Comparison of ENCODE assay signal across 9 cellular contexts in the genomic region with DNA sequence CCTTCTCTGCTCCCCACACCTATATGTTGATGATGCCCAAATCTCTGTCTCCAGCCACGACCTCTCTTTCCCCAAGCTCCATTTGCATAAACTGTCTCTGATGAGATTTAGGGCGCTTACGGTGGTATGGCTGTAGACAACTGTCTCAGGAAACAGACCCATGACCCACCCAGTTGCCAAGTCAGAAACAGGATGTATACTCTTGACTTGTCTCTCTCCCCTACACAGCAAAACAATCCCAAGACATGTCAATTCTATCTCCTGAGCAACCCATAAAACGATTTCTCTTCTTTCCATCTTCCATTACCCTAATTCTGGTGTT. TPM values are rescaled to one million over a fixed set of nuclear protein-coding genes. Genes with fewer than 3 reads are reported as not detected.
DNase-seq lines count a peak whose midpoint lies in the region; ATAC-seq and TF ChIP-seq lines count a peak whose summit lies in the region.
"Had no signal": no experiment of that assay in that cellular context is flagged by ENCODE, and none has a peak within 500 bp of the region (broad histone marks: within the 10 kb centered on the region; RNA-seq: fewer than 3 reads in every experiment).

No MANE protein-coding gene starts in this region.

- H3K4me3 ChIP-seq in PC-3 (ENCODE audit: low read length) (peak overlapping the region; percentile 68), skin epidermis (peak overlapping the region in 1 of 7 experiments; percentile 24)

- H3K27me3 Mint-ChIP-seq in MCF 10A (ENCODE audit: insufficient read depth, unreplicated experiment): no peaks in the 10 kb centered on the region

- H3F3A ChIP-seq in PC-3 (ENCODE audit: low read length, unreplicated experiment): no peaks in the 10 kb centered on the region

- H3K36me3 Mint-ChIP-seq in MCF 10A (ENCODE audit: insufficient read depth, unreplicated experiment): peaks cover 26% of the 10 kb centered on the region

- H3K4me1 ChIP-seq in PC-3 (ENCODE audit: insufficient read depth, low read length): peaks cover 18% of the 10 kb centered on the region; the same call in 1 of the 2 replicates

- H3K36me3 ChIP-seq in PC-3 (ENCODE audit: low read depth, low read length): no peaks in the 10 kb centered on the region

- H3K4me2 ChIP-seq in PC-3 (ENCODE audit: low read length): peak overlapping the region; percentile 87

- no peak overlapping the region for H3K27ac Mint-ChIP-seq in MCF 10A (ENCODE audit: low read depth, unreplicated experiment)

- H3K27ac ChIP-seq in PC-3 (ENCODE audit: low read length) (no peak overlapping the region), skin epidermis (peak overlapping the region in 11 of 21 experiments; percentile 2 to 72 (median 53))
- H3K27ac ChIP-seq: SK-N-MC had no signal

- POLR2A ChIA-PET in PC-3 (lab: Charles Lee; ENCODE audit: unreplicated experiment) (no interaction called here), MCF 10A (lab: Yijun Ruan, JAX) (interaction anchor here (0.6 to 4.6 kb wide), 8 partner anchors 13 to 188 kb away, joined by 3 to 27 read pairs (median 4); partner anchors contain the start of genes GNL1 and PRR3)

- no peaks in the 10 kb centered on the region for H3K27me3 ChIP-seq in PC-3 (ENCODE audit: low read length)

- no peaks in the 10 kb centered on the region for H3K9me3 Mint-ChIP-seq in MCF 10A (ENCODE audit: unreplicated experiment)

- H4K20me1 ChIP-seq in PC-3 (ENCODE audit: low read length): no peaks in the 10 kb centered on the region

- H3K9me2 ChIP-seq in PC-3 (replicated peaks; ENCODE audit: low read length): no peaks in the 10 kb centered on the region

- peak overlapping the region; percentile 82; the same call in 1 of the 2 replicates for H2AFZ ChIP-seq in PC-3 (ENCODE audit: low read length)

- no peaks in the 10 kb centered on the region for H3K9me3 ChIP-seq in PC-3 (ENCODE audit: low read length)

- H3K9ac ChIP-seq in PC-3 (ENCODE audit: low read length): no peak overlapping the region

- H3K79me2 ChIP-seq in PC-3 (ENCODE audit: low read length): no peaks in the 10 kb centered on the region

- intact Hi-C loops in PC-3 (cut with micrococcal nuclease): loop anchor here (5.0 kb wide), 1 partner anchor 180 kb away; the partner anchor contains the start of gene TUBB
- intact Hi-C loops in MCF 10A (cut with micrococcal nuclease): loop anchor here (5.0 kb wide), 1 partner anchor 180 kb away; the partner anchor contains the start of gene TUBB

- H3K4me1 Mint-ChIP-seq in MCF 10A (ENCODE audit: insufficient read depth, unreplicated experiment): peaks cover 12% of the 10 kb centered on the region

- TF ChIP-seq CTCF in PC-3 (conservative IDR thresholded peaks at IDR 0.05; ENCODE audit: low read depth, low read length) (no peak), MCF 10A (IDR thresholded peaks at IDR 0.05; ENCODE audit: unreplicated experiment) (no peak)

- no peak overlapping the region for H3K4me3 Mint-ChIP-seq in MCF 10A (ENCODE audit: unreplicated experiment)

- BruUV-seq in PC-3 (replicated peaks; lab: Mats Ljungman, UMichigan) (no TSS peak), MCF 10A (replicated peaks; lab: Mats Ljungman, UMichigan) (no TSS peak)

- CTCF ChIA-PET in PC-3 (lab: Charles Lee) (interaction anchor here (1.2 kb wide), 1 partner anchor 61 kb away, joined by 5 read pairs; no protein-coding TSS in a partner anchor), MCF 10A (lab: Yijun Ruan, JAX) (interaction anchor here (0.7 to 9.9 kb wide), 15 partner anchors 8 to 545 kb away, joined by 3 to 229 read pairs (median 6); partner anchors contain the start of genes GNL1 and PRR3)

- ATAC-seq in activated CD4-positive, CD25-positive, alpha-beta regulatory T cell treated with anti-CD3 and anti-CD28 coated beads, Interleukin-2, amount 50 U/mL, for 24 hours: peak; percentile 29 to 31
- ATAC-seq in PC-3 (no peak; the same call in 1 of the 2 replicates), HG03378 (IDR thresholded peaks at IDR 0.05; ENCODE audit: unreplicated experiment) (no peak)

- no peak for DNase-seq in activated CD4-positive, CD25-positive, alpha-beta regulatory T cell treated with anti-CD3 and anti-CD28 coated beads, Interleukin-2, amount 50 U/mL, for 72 hours
- DNase-seq in PC-3 (no peak), middle frontal gyrus (ENCODE audit: extremely low spot score, low spot score) (no peak), MCF 10A (ENCODE audit: unreplicated experiment) (no peak)
- DNase-seq in effector CD4-positive, alpha-beta T cell: peak; percentile 42

RNA-seq across cellular contexts. Expression of gene GNL1, which starts 13.9 kb away (rescaled TPM):
- total RNA-seq in PC-3 (2014; rRNA removed): 34.7 and 46.7 TPM in 2 replicates
- total RNA-seq in MCF 10A (2022): 69.1 and 76.8 TPM in 2 replicates

RNA-seq across cellular contexts. Expression of gene PRR3, which starts 14.7 kb away (rescaled TPM):
- total RNA-seq in PC-3 (2014; rRNA removed) (4.8 and 6.1 TPM in 2 replicates), MCF 10A (2022) (20.0 and 26.2 TPM in 2 replicates)

RNA-seq across cellular contexts. Expression of gene ABCF1, which starts 28.9 kb away (rescaled TPM):
- total RNA-seq in PC-3 (2014; rRNA removed) (67.3 and 77.3 TPM in 2 replicates), MCF 10A (2022) (58.0 and 63.9 TPM in 2 replicates)

RNA-seq across cellular contexts. Expression of gene HLA-E, which starts 53.1 kb away (rescaled TPM):
- total RNA-seq in PC-3 (2014; rRNA removed): 131 and 161 TPM in 2 replicates
- 83.6 and 103 TPM in 2 replicates for total RNA-seq in MCF 10A (2022)

Comparison
In these comparisons a context has a peak if more than half of its experiments do, and no peak if none do; other contexts are left out.
1. ATAC-seq: peak in activated CD4-positive, CD25-positive, alpha-beta regulatory T cell treated with anti-CD3 and anti-CD28 coated beads, Interleukin-2, amount 50 U/mL, for 24 hours (2 of 2); none in PC-3 (single experiment) and HG03378 (single experiment).